23 cellular contexts compared by ENCODE assay signal in genomic region chr3:5585085-5585484, GRCh38.
"Had no signal": no experiment of that assay in that cellular context is flagged by ENCODE, and none has a peak within 500 bp of the region (broad histone marks: within the 10 kb centered on the region; RNA-seq: fewer than 3 reads in every experiment).

No MANE protein-coding gene starts in this region.

- H3K9me3 ChIP-seq: Peyer's patch, SJCRH30 had no signal

- H3K4me2 ChIP-seq: KMS-11, PC-9 had no signal

- H3K36me3 ChIP-seq: Peyer's patch, SJCRH30 had no signal

- ATAC-seq: Right ventricle myocardium inferior, SK-N-SH treated with all-trans-retinoic acid at 6 μM for 48 hours, T-helper 17 cell had no signal

- H3K27me3 ChIP-seq: Peyer's patch, SJCRH30 had no signal

- H3K4me3 ChIP-seq: PC-9, Peyer's patch, SJCRH30 had no signal

- H3K4me3 Mint-ChIP-seq: T-helper 17 cell had no signal

- H3K9ac ChIP-seq: KMS-11 had no signal

- H3K4me1 ChIP-seq: Peyer's patch, SJCRH30 had no signal

- H3K4me1 Mint-ChIP-seq: T-helper 17 cell had no signal

- H2AFZ ChIP-seq: PC-9 had no signal

- H3K27ac ChIP-seq: KMS-11, PC-9, Peyer's patch, SJCRH30 had no signal

- DNase-seq: IMR-90, Kasumi-1, MM.1S, NCI-H1092 treated with DMSO at 0.1 percent for 48 hours, NCI-H1436, NCI-H187, NCI-H2081, NCI-H2107, NCI-H2171 treated with DMSO at 0.1 percent for 48 hours, NCI-H345, NCI-H446 treated with DMSO at 0.1 percent for 48 hours, NCI-H524 treated with DMSO at 0.1 percent for 48 hours, NCI-H748 treated with DMSO at 0.1 percent for 48 hours, OCI-M1, PC-9, Peyer's patch, SHP77 treated with DMSO at 0.1 percent for 48 hours, SJCRH30, T-helper 1 cell, T-helper 17 cell had no signal

- H3K27ac Mint-ChIP-seq: T-helper 17 cell had no signal
